In genomic region chr20:52985687-52986086, GRCh38 we compare ENCODE assay signal across 29 cellular contexts. TPM values are rescaled to one million over a fixed set of nuclear protein-coding genes. Genes with fewer than 3 reads are reported as not detected.
"Had no signal": no experiment of that assay in that cellular context is flagged by ENCODE, and none has a peak within 500 bp of the region (broad histone marks: within the 10 kb centered on the region; RNA-seq: fewer than 3 reads in every experiment).

No MANE protein-coding gene starts in this region.

- H3K4me2 ChIP-seq: hepatocyte had no signal

- ATAC-seq: activated CD4-positive, alpha-beta T cell treated with anti-CD3 and anti-CD28 coated beads for 36 hours; activated CD8-positive, alpha-beta memory T cell treated with anti-CD3 and anti-CD28 coated beads, Interleukin-2, amount 10 ng/mL, durations not matched to agents 7 days and 5 days; activated CD8-positive, alpha-beta T cell treated with anti-CD3 and anti-CD28 coated beads, Interleukin-2, amount 10 ng/mL, durations not matched to agents 7 days and 5 days; gastrocnemius medialis; left colon; sciatic nerve; stimulated activated memory B cell treated with anti-CD40 and anti-IgM and Interleukin-4, amounts not matched to agents 10 μg/mL and 1 μg/mL and 100 μg/mL, for 72 hours; stimulated activated naive CD8-positive, alpha-beta T cell treated with anti-CD3 and anti-CD28 coated beads, Interleukin-15, amount 100 ng/mL, for 72 hours; upper lobe of right lung had no signal

- H2AFZ ChIP-seq: hepatocyte had no signal

- H3K4me1 ChIP-seq: esophagus squamous epithelium, gastrocnemius medialis, suprapubic skin, tibial artery, upper lobe of right lung had no signal

- H3K27me3 ChIP-seq: esophagus squamous epithelium, gastrocnemius medialis, hepatocyte, suprapubic skin, tibial artery, upper lobe of right lung had no signal

- DNase-seq: activated CD4-positive, alpha-beta T cell treated with anti-CD3 and anti-CD28 coated beads for 36 hours; activated CD4-positive, CD25-positive, alpha-beta regulatory T cell; activated CD8-positive, alpha-beta memory T cell treated with anti-CD3 and anti-CD28 coated beads, Interleukin-2, amount 10 ng/mL, durations not matched to agents 7 days and 5 days; activated CD8-positive, alpha-beta T cell treated with anti-CD3 and anti-CD28 coated beads, Interleukin-2, amount 10 ng/mL, durations not matched to agents 7 days and 5 days; activated effector memory CD4-positive, alpha-beta T cell treated with anti-CD3 and anti-CD28 coated beads, Interleukin-2, amount 50 U/mL, for 16 hours; activated naive CD4-positive, alpha-beta T cell treated with anti-CD3 and anti-CD28 coated beads, Interleukin-2, amount 50 U/mL, for 16 hours; activated T-cell treated with anti-CD3 and anti-CD28 coated beads for 4 hours; dermis blood vessel endothelial cell; effector CD4-positive, alpha-beta T cell; esophagus squamous epithelium; gastrocnemius medialis; glutamatergic neuron; islet precursor cell; left colon; mammary epithelial cell; nephron progenitor cell; stimulated activated CD4-positive, alpha-beta T cell treated with anti-CD3 and anti-CD28 coated beads, Interleukin-4, amount 100 ng/mL, for 4 hours; stimulated activated CD8-positive, alpha-beta memory T cell treated with anti-CD3 and anti-CD28 coated beads, Interleukin-4, amount 100 ng/mL, for 48 hours; stimulated activated naive CD8-positive, alpha-beta T cell treated with anti-CD3 and anti-CD28 coated beads, Interleukin-15, amount 100 ng/mL, for 72 hours; T-helper 1 cell; tibial artery; upper lobe of right lung had no signal

- H3K4me3 ChIP-seq: esophagus squamous epithelium, gastrocnemius medialis, hepatocyte, skin epidermis, suprapubic skin, tibial artery, upper lobe of right lung had no signal

- H3K36me3 ChIP-seq: esophagus squamous epithelium, gastrocnemius medialis, neutrophil, suprapubic skin, tibial artery, upper lobe of right lung had no signal

- H3K9me3 ChIP-seq: esophagus squamous epithelium, gastrocnemius medialis, neutrophil, suprapubic skin, tibial artery, upper lobe of right lung had no signal

- H3K27ac ChIP-seq: esophagus squamous epithelium, gastrocnemius medialis, hepatocyte, neutrophil, skin epidermis, suprapubic skin, tibial artery, upper lobe of right lung had no signal

RNA-seq across cellular contexts. Expression of gene TSHZ2, which starts 13.5 kb away (rescaled TPM):
- total RNA-seq: osteocyte had no signal
